29 cellular contexts compared by ENCODE assay signal in the genomic region with DNA sequence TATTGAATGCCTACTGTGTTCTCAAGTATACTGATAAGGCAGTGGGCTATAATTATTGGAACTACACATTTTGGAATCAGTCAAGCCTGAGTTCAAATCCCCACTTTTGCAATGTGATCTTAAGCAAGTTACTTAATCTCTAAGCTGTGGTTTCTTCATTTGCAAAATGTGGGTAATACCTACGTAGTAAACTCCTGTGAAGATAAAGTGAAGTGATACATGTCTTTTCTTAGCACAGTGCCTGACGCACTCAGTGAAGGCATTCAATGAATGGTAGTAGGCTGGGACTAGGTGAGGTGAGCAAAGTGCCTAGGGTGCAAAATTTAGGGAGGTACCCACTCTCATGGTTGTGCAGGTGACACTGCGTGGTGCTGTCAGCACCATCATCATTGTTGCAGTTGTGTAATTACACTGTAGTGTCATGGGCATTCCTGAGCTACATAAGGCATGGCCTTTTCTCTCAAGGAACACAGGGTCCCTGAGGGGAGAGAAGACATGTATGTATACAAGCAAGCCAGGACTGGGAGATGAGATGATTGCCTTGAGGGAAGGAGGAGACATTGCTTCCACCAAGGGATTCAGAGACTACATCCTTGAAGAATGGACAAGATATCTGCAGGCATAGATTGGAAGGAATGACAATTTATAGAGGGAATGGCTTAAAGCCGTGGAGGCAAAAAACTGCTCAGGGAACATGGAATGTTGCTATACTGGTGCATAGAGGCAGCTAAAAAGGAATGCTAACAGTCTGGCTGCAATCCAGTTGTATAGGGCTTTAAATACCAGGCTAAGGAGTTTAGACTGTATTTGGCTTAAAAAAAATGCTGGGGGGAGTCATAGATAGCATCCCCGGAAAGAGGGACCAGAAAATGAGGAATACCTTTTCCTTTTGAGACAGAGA.
DNase-seq lines count a peak whose midpoint lies in the region; ATAC-seq, FAIRE-seq and TF ChIP-seq lines count a peak whose summit lies in the region.
"Had no signal": no experiment of that assay in that cellular context is flagged by ENCODE, and none has a peak within 500 bp of the region (broad histone marks: within the 10 kb centered on the region; RNA-seq: fewer than 3 reads in every experiment).

No MANE protein-coding gene starts in this region.

- CTCF ChIA-PET in A549 (lab: Yijun Ruan, JAX), result interaction anchor here (0.6 to 3.1 kb wide), 3 partner anchors 13 to 126 kb away, joined by 3 to 10 read pairs (median 5); no protein-coding TSS in a partner anchor

- H3K4me1 ChIP-seq in A549, result peaks cover 91% of the 10 kb centered on the region
- H3K4me1 ChIP-seq in tibial artery, result no peaks in the 10 kb centered on the region
- H3K4me1 ChIP-seq in spleen, result peaks cover 0 to 38% (median 16%) of the 10 kb centered on the region in 6 donors

- intact Hi-C loops in tibial artery (cut with DNase I; ENCODE audit: low total_unique reads), result no loop called here
- intact Hi-C loops in spleen (cut with DNase I; ENCODE audit: low total_unique reads), result no loop called here

- DNase-seq in A549 (ENCODE audit: low read depth in 1 of 2, low spot score in 1 of 2) (no peak), ELF-1 (ENCODE audit: low read depth, low spot score) (peak; percentile 26), amniotic epithelial cell (ENCODE audit: low read depth) (peak; percentile 96), islet precursor cell (peak; percentile 66), tibial artery (no peak), spleen (no peak), pons (ENCODE audit: low spot score) (no peak), chondrocyte (ENCODE audit: low spot score) (no peak)
- DNase-seq: ACHN; activated CD8-positive, alpha-beta T cell treated with anti-CD3 and anti-CD28 coated beads, Interleukin-2, amount 10 ng/mL, durations not matched to agents 7 days and 5 days; activated naive CD8-positive, alpha-beta T cell treated with anti-CD3 and anti-CD28 coated beads for 36 hours; BE2C; cerebellar nuclear complex; DMS79; heart right ventricle; Kasumi-1; mesendoderm; MV-4-11; NCI-H1436 treated with DMSO at 0.1 percent for 48 hours; NCI-H345; NCI-H774; stimulated activated CD8-positive, alpha-beta memory T cell treated with anti-CD3 and anti-CD28 coated beads, Interleukin-4, amount 100 ng/mL, for 48 hours; stomach; transverse colon had no signal

- no peaks in the 10 kb centered on the region for H3K36me3 ChIP-seq in tibial artery
- no peaks in the 10 kb centered on the region for H3K36me3 ChIP-seq in spleen
- H3K36me3 ChIP-seq: BE2C, heart right ventricle, SJSA1, stomach, transverse colon had no signal

- no peak overlapping the region for H3K4me2 ChIP-seq in A549
- H3K4me2 ChIP-seq: GM23338 had no signal

- no peak for FAIRE-seq in A549 (lab: Jason Lieb, UNC)

- no peak for TF ChIP-seq CTCF in A549 (IDR thresholded peaks at IDR 0.05)
- no peak for TF ChIP-seq CTCF in tibial artery (IDR thresholded peaks at IDR 0.05)
- TF ChIP-seq CTCF in spleen (IDR thresholded peaks at IDR 0.05 in 8 of 11, conservative IDR thresholded peaks at IDR 0.05 in 3 of 11), result no peak
- no peak for TF ChIP-seq CTCF in chondrocyte (IDR thresholded peaks at IDR 0.05)

- H3K4me3 Mint-ChIP-seq in chondrocyte (ENCODE audit: unreplicated experiment), result no peak overlapping the region
- H3K4me3 Mint-ChIP-seq: activated CD8-positive, alpha-beta T cell treated with anti-CD3 and anti-CD28 coated beads, Interleukin-2, amount 10 ng/mL, durations not matched to agents 7 days and 5 days; activated naive CD8-positive, alpha-beta T cell treated with anti-CD3 and anti-CD28 coated beads for 36 hours; GM23338 had no signal

- peaks cover 26% of the 10 kb centered on the region for H3K4me1 Mint-ChIP-seq in chondrocyte (ENCODE audit: low read depth)

- no peak overlapping the region for H3K4me3 ChIP-seq in A549
- no peak overlapping the region for H3K4me3 ChIP-seq in tibial artery
- H3K4me3 ChIP-seq in spleen, result no peak overlapping the region
- H3K4me3 ChIP-seq: GM23338, heart right ventricle, SJSA1, stomach, transverse colon had no signal

- no peaks in the 10 kb centered on the region for H3K36me3 Mint-ChIP-seq in chondrocyte (ENCODE audit: low read depth)
- H3K36me3 Mint-ChIP-seq: activated naive CD8-positive, alpha-beta T cell treated with anti-CD3 and anti-CD28 coated beads for 36 hours had no signal

- ATAC-seq in A549, result no peak
- ATAC-seq: activated CD8-positive, alpha-beta T cell treated with anti-CD3 and anti-CD28 coated beads, Interleukin-2, amount 10 ng/mL, durations not matched to agents 7 days and 5 days; GM23338; heart right ventricle; left lobe of liver had no signal

- H3K9me3 ChIP-seq in A549 (no peaks in the 10 kb centered on the region), tibial artery (no peaks in the 10 kb centered on the region), spleen (no peaks in the 10 kb centered on the region)
- H3K9me3 ChIP-seq: BE2C, heart right ventricle, SJSA1, stomach, transverse colon had no signal

- H3K27me3 Mint-ChIP-seq in chondrocyte (ENCODE audit: low read depth), result no peaks in the 10 kb centered on the region

- H3K27ac Mint-ChIP-seq in chondrocyte (ENCODE audit: unreplicated experiment), result no peak overlapping the region
- H3K27ac Mint-ChIP-seq: activated CD8-positive, alpha-beta T cell treated with anti-CD3 and anti-CD28 coated beads, Interleukin-2, amount 10 ng/mL, durations not matched to agents 7 days and 5 days; activated naive CD8-positive, alpha-beta T cell treated with anti-CD3 and anti-CD28 coated beads for 36 hours; GM23338 had no signal

- peak overlapping the region; percentile 21 to 93; a peak in 5 of 6 replicates for H3K27ac ChIP-seq in A549
- no peak overlapping the region for H3K27ac ChIP-seq in tibial artery
- no peak overlapping the region for H3K27ac ChIP-seq in spleen
- H3K27ac ChIP-seq: heart right ventricle, HL-60, SJSA1, stomach, transverse colon had no signal

- TF ChIP-seq EP300 in A549 (IDR thresholded peaks at IDR 0.05), result no peak

- H3K9me3 Mint-ChIP-seq in chondrocyte (ENCODE audit: low read depth), result no peaks in the 10 kb centered on the region
- H3K9me3 Mint-ChIP-seq: activated naive CD8-positive, alpha-beta T cell treated with anti-CD3 and anti-CD28 coated beads for 36 hours; GM23338 had no signal

- WGBS in A549 (ENCODE audit: missing lambda C conversion rate), result 90% methylated on average over 5 of the region's 5 CpGs
- 71 to 88% (median 81%) methylated on average over 5 of the region's 5 CpGs for WGBS in spleen, 5 donors

- POLR2A ChIA-PET in A549 (lab: Yijun Ruan, JAX), result no interaction called here

- TF ChIP-seq POLR2A in A549 (IDR thresholded peaks at IDR 0.05; ENCODE audit: low read length) (no peak), spleen (IDR thresholded peaks at IDR 0.05) (no peak)

- TF ChIP-seq RAD21 in A549 (conservative IDR thresholded peaks at IDR 0.05 in 1 of 2, IDR thresholded peaks at IDR 0.05 in 1 of 2), result no peak

- H3K27me3 ChIP-seq in tibial artery (no peaks in the 10 kb centered on the region), spleen (replicated peaks in 1 of 7) (no peaks in the 10 kb centered on the region)
- H3K27me3 ChIP-seq: BE2C, foreskin keratinocyte, heart right ventricle, SJSA1, stomach, transverse colon had no signal

TF ChIP-seq in A549, 52 proteins besides CTCF, POLR2A, EP300 and RAD21:
- no peak for TF ChIP-seq CEBPB (IDR thresholded peaks at IDR 0.05)
- no peak for TF ChIP-seq BHLHE40 (IDR thresholded peaks at IDR 0.05; ENCODE audit: low read depth, low read length)
- TF ChIP-seq FOXS1 (CRISPR knock-in tag; IDR thresholded peaks at IDR 0.05), result no peak
- TF ChIP-seq FOSL2 (IDR thresholded peaks at IDR 0.05), result no peak
- TF ChIP-seq FOSL2 (CRISPR knock-in tag; IDR thresholded peaks at IDR 0.05), result no peak
- TF ChIP-seq RNF2 (IDR thresholded peaks at IDR 0.05; ENCODE audit: borderline replicate concordance, low read depth), result no peak
- no peak for TF ChIP-seq ZSCAN20 (CRISPR knock-in tag; IDR thresholded peaks at IDR 0.05)
- TF ChIP-seq, protein P1, sequence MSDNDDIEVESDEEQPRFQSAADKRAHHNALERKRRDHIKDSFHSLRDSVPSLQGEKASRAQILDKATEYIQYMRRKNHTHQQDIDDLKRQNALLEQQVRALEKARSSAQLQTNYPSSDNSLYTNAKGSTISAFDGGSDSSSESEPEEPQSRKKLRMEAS (IDR thresholded peaks at IDR 0.05), result no peak
- TF ChIP-seq GATA3 (IDR thresholded peaks at IDR 0.05; ENCODE audit: borderline replicate concordance), result no peak
- TF ChIP-seq EHMT2 (IDR thresholded peaks at IDR 0.05; ENCODE audit: low read depth), result no peak
- TF ChIP-seq, protein P2, sequence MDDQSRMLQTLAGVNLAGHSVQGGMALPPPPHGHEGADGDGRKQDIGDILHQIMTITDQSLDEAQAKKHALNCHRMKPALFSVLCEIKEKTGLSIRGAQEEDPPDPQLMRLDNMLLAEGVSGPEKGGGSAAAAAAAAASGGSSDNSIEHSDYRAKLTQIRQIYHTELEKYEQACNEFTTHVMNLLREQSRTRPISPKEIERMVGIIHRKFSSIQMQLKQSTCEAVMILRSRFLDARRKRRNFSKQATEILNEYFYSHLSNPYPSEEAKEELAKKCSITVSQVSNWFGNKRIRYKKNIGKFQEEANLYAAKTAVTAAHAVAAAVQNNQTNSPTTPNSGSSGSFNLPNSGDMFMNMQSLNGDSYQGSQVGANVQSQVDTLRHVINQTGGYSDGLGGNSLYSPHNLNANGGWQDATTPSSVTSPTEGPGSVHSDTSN (IDR thresholded peaks at IDR 0.05), result no peak
- TF ChIP-seq HOXB5 (CRISPR knock-in tag; IDR thresholded peaks at IDR 0.05), result no peak
- no peak for TF ChIP-seq EHF (CRISPR knock-in tag; IDR thresholded peaks at IDR 0.05)
- no peak for TF ChIP-seq RFX5 (IDR thresholded peaks at IDR 0.05)
- TF ChIP-seq CHD4 (IDR thresholded peaks at IDR 0.05; ENCODE audit: borderline replicate concordance), result no peak

Comparison
In these comparisons a context has a peak if more than half of its experiments do, and no peak if none do; other contexts are left out.
1. DNase-seq: peak in ELF-1 (single experiment), amniotic epithelial cell (single experiment) and islet precursor cell (single experiment); none in A549 (0 of 2), tibial artery (0 of 2), spleen (single experiment), pons (single experiment) and chondrocyte (single experiment).
2. H3K27ac ChIP-seq: peak in A549 (2 of 2); none in tibial artery (0 of 2) and spleen (0 of 8).